ENCODE assay signal across 1 cellular context in genomic region chr17:41576740-41577139, GRCh38.
TF ChIP-seq lines count a peak whose summit lies in the region.

No MANE protein-coding gene starts in this region.

TF ChIP-seq in K562, 482 proteins besides CTCF, POLR2A, EP300 and RAD21:
- TF ChIP-seq ZNF316 (IDR thresholded peaks at IDR 0.05) (peak; percentile 92), PKNOX1 (IDR thresholded peaks at IDR 0.05) (peak; percentile 55), MAFG (tag; conservative IDR thresholded peaks at IDR 0.05) (peak; percentile 63), MAFK (IDR thresholded peaks at IDR 0.05; ENCODE audit: low read length) (peak; percentile 60), C11orf30 (IDR thresholded peaks at IDR 0.05; ENCODE audit: low read depth) (peak; percentile 91), ZNF263 (CRISPR knock-in tag; IDR thresholded peaks at IDR 0.05; ENCODE audit: borderline replicate concordance) (peak; percentile 77; the same call in 1 of the 2 replicates)
